26 cellular contexts compared by ENCODE assay signal in the genomic region with DNA sequence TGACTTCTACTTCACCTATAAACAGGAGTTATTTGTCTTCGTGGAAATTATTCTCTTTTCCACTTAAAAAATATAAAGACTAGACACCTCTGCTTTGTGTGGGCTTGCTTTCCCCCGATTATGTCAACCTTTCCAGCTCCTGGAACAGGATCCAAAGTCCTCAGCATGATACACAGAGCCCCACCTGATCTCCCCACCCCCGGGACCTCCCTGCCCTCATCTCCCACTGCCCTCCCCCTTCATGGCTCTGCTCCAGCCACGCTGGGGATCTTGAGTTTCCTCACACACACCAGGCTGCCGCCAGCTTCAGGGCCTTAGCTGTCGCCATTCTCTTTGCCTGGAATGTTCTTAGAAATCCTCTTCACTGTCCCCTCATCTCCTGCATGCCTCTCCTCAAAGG.
"Had no signal": no experiment of that assay in that cellular context is flagged by ENCODE, and none has a peak within 500 bp of the region (broad histone marks: within the 10 kb centered on the region; RNA-seq: fewer than 3 reads in every experiment).

No MANE protein-coding gene starts in this region.

- H3K4me2 ChIP-seq: KMS-11 had no signal

- H3K36me3 Mint-ChIP-seq: WTC11 had no signal

- H3K9me3 Mint-ChIP-seq: activated CD4-positive, alpha-beta T cell treated with anti-CD3 and anti-CD28 coated beads, Interleukin-2, amount 10 ng/mL, durations not matched to agents 24 days and 14 days; activated naive CD4-positive, alpha-beta T cell treated with anti-CD3 and anti-CD28 coated beads for 36 hours; activated T-cell treated with anti-CD3 and anti-CD28 coated beads, Interleukin-2, amount 50 U/mL, for 24 hours; central memory CD8-positive, alpha-beta T cell; WTC11 had no signal

- H3K4me3 Mint-ChIP-seq: activated CD4-positive, alpha-beta T cell treated with anti-CD3 and anti-CD28 coated beads, Interleukin-2, amount 10 ng/mL, durations not matched to agents 24 days and 14 days; activated CD8-positive, alpha-beta memory T cell treated with anti-CD3 and anti-CD28 coated beads, Interleukin-2, amount 10 ng/mL, durations not matched to agents 7 days and 5 days; activated naive CD4-positive, alpha-beta T cell treated with anti-CD3 and anti-CD28 coated beads for 36 hours; activated naive CD8-positive, alpha-beta T cell; activated T-cell treated with anti-CD3 and anti-CD28 coated beads, Interleukin-2, amount 50 U/mL, for 24 hours; central memory CD8-positive, alpha-beta T cell; T-helper 17 cell; WTC11 had no signal

- DNase-seq: activated CD4-positive, alpha-beta T cell treated with anti-CD3 and anti-CD28 coated beads for 1 hour; activated CD4-positive, alpha-beta T cell treated with anti-CD3 and anti-CD28 coated beads, Interleukin-2, amount 10 ng/mL, durations not matched to agents 24 days and 14 days; activated CD4-positive, alpha-beta T cell treated with anti-CD3 and anti-CD28 coated beads, Interleukin-2, amount 50 U/mL, for 48 hours; activated CD8-positive, alpha-beta memory T cell treated with anti-CD3 and anti-CD28 coated beads, Interleukin-2, amount 10 ng/mL, durations not matched to agents 7 days and 5 days; activated effector memory CD4-positive, alpha-beta T cell treated with anti-CD3 and anti-CD28 coated beads, Interleukin-2, amount 50 U/mL, for 16 hours; activated naive CD4-positive, alpha-beta T cell treated with anti-CD3 and anti-CD28 coated beads for 36 hours; activated T-cell treated with anti-CD3 and anti-CD28 coated beads, Interleukin-2, amount 50 U/mL, for 24 hours; amygdala; NCI-H1092; NCI-H1417 treated with DMSO at 0.1 percent for 48 hours; NCI-H1694; NCI-H2029; NCI-H345; NCI-H510A; NCI-H526 treated with DMSO at 0.1 percent for 48 hours; NCI-H82; Right ventricle myocardium superior; RPMI8226; T-helper 17 cell; T-helper 9 cell had no signal

- H3K4me1 ChIP-seq: SJSA1 had no signal

- ATAC-seq: activated CD8-positive, alpha-beta memory T cell treated with anti-CD3 and anti-CD28 coated beads, Interleukin-2, amount 10 ng/mL, durations not matched to agents 7 days and 5 days; T-helper 17 cell had no signal

- H3K27ac ChIP-seq: KMS-11, SJSA1 had no signal

- H3K27ac Mint-ChIP-seq: activated CD4-positive, alpha-beta T cell treated with anti-CD3 and anti-CD28 coated beads, Interleukin-2, amount 10 ng/mL, durations not matched to agents 24 days and 14 days; activated CD8-positive, alpha-beta memory T cell treated with anti-CD3 and anti-CD28 coated beads, Interleukin-2, amount 10 ng/mL, durations not matched to agents 7 days and 5 days; activated naive CD4-positive, alpha-beta T cell treated with anti-CD3 and anti-CD28 coated beads for 36 hours; activated naive CD8-positive, alpha-beta T cell; activated T-cell treated with anti-CD3 and anti-CD28 coated beads, Interleukin-2, amount 50 U/mL, for 24 hours; T-helper 17 cell; WTC11 had no signal

- H3K9me3 ChIP-seq: SJSA1 had no signal

- H3K27me3 ChIP-seq: SJSA1 had no signal

- H3K36me3 ChIP-seq: SJSA1 had no signal

- H3K4me3 ChIP-seq: SJSA1 had no signal

- H3K4me1 Mint-ChIP-seq: activated CD4-positive, alpha-beta T cell treated with anti-CD3 and anti-CD28 coated beads, Interleukin-2, amount 10 ng/mL, durations not matched to agents 24 days and 14 days; activated CD8-positive, alpha-beta memory T cell treated with anti-CD3 and anti-CD28 coated beads, Interleukin-2, amount 10 ng/mL, durations not matched to agents 7 days and 5 days; T-helper 17 cell had no signal

- H3K27me3 Mint-ChIP-seq: activated CD4-positive, alpha-beta T cell treated with anti-CD3 and anti-CD28 coated beads, Interleukin-2, amount 10 ng/mL, durations not matched to agents 24 days and 14 days; activated CD8-positive, alpha-beta memory T cell treated with anti-CD3 and anti-CD28 coated beads, Interleukin-2, amount 10 ng/mL, durations not matched to agents 7 days and 5 days; activated naive CD8-positive, alpha-beta T cell; brain; central memory CD8-positive, alpha-beta T cell; T-helper 17 cell had no signal

- H3K9ac ChIP-seq: KMS-11 had no signal
